Comparison of ENCODE assay signal across 9 cellular contexts in genomic region chr9:105063665-105064247, GRCh38.
DNase-seq lines count a peak whose midpoint lies in the region; ATAC-seq and TF ChIP-seq lines count a peak whose summit lies in the region.
"Had no signal": no experiment of that assay in that cellular context is flagged by ENCODE, and none has a peak within 500 bp of the region (broad histone marks: within the 10 kb centered on the region; RNA-seq: fewer than 3 reads in every experiment).

No MANE protein-coding gene starts in this region.

- H3K36me3 Mint-ChIP-seq in CD14-positive monocyte, result peaks cover 0 to 3% of the 10 kb centered on the region in 2 donors
- H3K36me3 Mint-ChIP-seq in activated naive CD4-positive, alpha-beta T cell treated with anti-CD3 and anti-CD28 coated beads, Interleukin-2, amount 50 U/mL, for 72 hours, result peaks cover 0 to 14% of the 10 kb centered on the region in 2 donors

- H3K79me2 ChIP-seq in hepatocyte, result no peaks in the 10 kb centered on the region

- H3K27ac ChIP-seq in hepatocyte, result peak overlapping the region; percentile 97

- ATAC-seq in HG02642 (IDR thresholded peaks at IDR 0.05; ENCODE audit: poor library complexity, unreplicated experiment), result peak; percentile 50
- peak; percentile 96 to 98 for ATAC-seq in activated naive CD4-positive, alpha-beta T cell treated with anti-CD3 and anti-CD28 coated beads, Interleukin-2, amount 50 U/mL, for 72 hours
- ATAC-seq in stimulated activated naive CD8-positive, alpha-beta T cell treated with anti-CD3 and anti-CD28 coated beads, Interleukin-15, Interleukin-2, amounts not matched to agents 100 U/mL and 50 U/mL, for 24 hours, result peak; percentile 75

- H3K36me3 ChIP-seq in hepatocyte (replicated peaks; ENCODE audit: insufficient read depth, low read depth), result no peaks in the 10 kb centered on the region

- H3K27me3 ChIP-seq in hepatocyte, result no peaks in the 10 kb centered on the region

- H3K4me1 ChIP-seq in hepatocyte (ENCODE audit: insufficient read depth), result peaks cover 14% of the 10 kb centered on the region

- WGBS in hepatocyte (ENCODE audit: low lambda C conversion rate, missing lambda C conversion rate), result 72% methylated on average over 8 of the region's 8 CpGs

- intact Hi-C loops in CD14-positive monocyte (cut with micrococcal nuclease), result loop anchor here (1.0 to 10.0 kb wide), 3 partner anchors 9 to 189 kb away; partner anchors contain the start of gene ABCA1 (in 1 of the 2)

- H3K4me1 Mint-ChIP-seq in CD14-positive monocyte, result peaks cover 63% of the 10 kb centered on the region
- H3K4me1 Mint-ChIP-seq: central memory CD8-positive, alpha-beta T cell had no signal

- DNase-seq in CD14-positive monocyte (ENCODE audit: low spot score) (peak; percentile 57), hepatocyte (ENCODE audit: low spot score) (peak; percentile 67), GM10266 (ENCODE audit: extremely low spot score) (no peak), SKM-1 (lab: John Stamatoyannopoulos, UW; ENCODE audit: unreplicated experiment) (no peak), SKM-1 treated with dmso at 0.1 percent for 144 hours (lab: John Stamatoyannopoulos, UW; ENCODE audit: unreplicated experiment) (no peak)
- peak; percentile 34 to 58 for DNase-seq in activated naive CD4-positive, alpha-beta T cell treated with anti-CD3 and anti-CD28 coated beads, Interleukin-2, amount 50 U/mL, for 72 hours (ENCODE audit: low spot score in 2 of 2)
- peak; percentile 13 for DNase-seq in stimulated activated naive CD8-positive, alpha-beta T cell treated with anti-CD3 and anti-CD28 coated beads, Interleukin-15, Interleukin-2, amounts not matched to agents 100 U/mL and 50 U/mL, for 24 hours

- H3K9me3 ChIP-seq in hepatocyte (ENCODE audit: low read depth), result no peaks in the 10 kb centered on the region

- H3K27me3 Mint-ChIP-seq in CD14-positive monocyte (ENCODE audit: low read depth in 3 of 3), result peaks cover 0 to 9% (median 1%) of the 10 kb centered on the region in 3 donors

- peak overlapping the region; percentile 96 to 99 (median 98) for H3K27ac Mint-ChIP-seq in CD14-positive monocyte
- H3K27ac Mint-ChIP-seq in activated naive CD4-positive, alpha-beta T cell treated with anti-CD3 and anti-CD28 coated beads, Interleukin-2, amount 50 U/mL, for 72 hours, result peak overlapping the region; percentile 52 to 86

- TF ChIP-seq CTCF in CD14-positive monocyte (IDR thresholded peaks at IDR 0.05), result no peak
- TF ChIP-seq CTCF in hepatocyte (IDR thresholded peaks at IDR 0.05; ENCODE audit: poor library complexity), result no peak
- no peak for TF ChIP-seq CTCF in GM10266 (IDR thresholded peaks at IDR 0.05; ENCODE audit: control insufficient read depth, insufficient read depth, low read depth, missing control alignments)

- peak overlapping the region; percentile 61 for H3K4me2 ChIP-seq in hepatocyte

- peak overlapping the region; percentile 64 to 85 for H3K4me3 Mint-ChIP-seq in CD14-positive monocyte
- H3K4me3 Mint-ChIP-seq: central memory CD8-positive, alpha-beta T cell had no signal

- H4K20me1 ChIP-seq in hepatocyte (ENCODE audit: insufficient read depth, poor library complexity, severe bottlenecking), result no peaks in the 10 kb centered on the region

- no peak overlapping the region for H3K4me3 ChIP-seq in hepatocyte

- H3K9me2 ChIP-seq in hepatocyte (replicated peaks; ENCODE audit: insufficient read depth), result no peaks in the 10 kb centered on the region

- H3K9me3 Mint-ChIP-seq in CD14-positive monocyte, result peaks cover 0 to 2% (median 0%) of the 10 kb centered on the region in 7 donors
- H3K9me3 Mint-ChIP-seq in activated naive CD4-positive, alpha-beta T cell treated with anti-CD3 and anti-CD28 coated beads, Interleukin-2, amount 50 U/mL, for 72 hours, result no peaks in the 10 kb centered on the region
- H3K9me3 Mint-ChIP-seq: central memory CD8-positive, alpha-beta T cell had no signal

- H2AFZ ChIP-seq in hepatocyte, result peak overlapping the region; percentile 10

Comparison
In these comparisons a context has a peak if more than half of its experiments do, and no peak if none do; other contexts are left out.
1. DNase-seq: peak in CD14-positive monocyte (single experiment), activated naive CD4-positive, alpha-beta T cell treated with anti-CD3 and anti-CD28 coated beads, Interleukin-2, amount 50 U/mL, for 72 hours (2 of 2), hepatocyte (single experiment) and stimulated activated naive CD8-positive, alpha-beta T cell treated with anti-CD3 and anti-CD28 coated beads, Interleukin-15, Interleukin-2, amounts not matched to agents 100 U/mL and 50 U/mL, for 24 hours (single experiment); none in GM10266 (single experiment), SKM-1 (single experiment) and SKM-1 treated with dmso at 0.1 percent for 144 hours (single experiment).
2. Peak in every context shown above with its lines, with median percentiles within 50 percentile points of each other: ATAC-seq.